In genomic region chr20:34473262-34473883, GRCh38 we compare ENCODE assay signal across 8 cellular contexts. TPM values are rescaled to one million over a fixed set of nuclear protein-coding genes. Genes with fewer than 3 reads are reported as not detected.
DNase-seq lines count a peak whose midpoint lies in the region; ATAC-seq lines count a peak whose summit lies in the region.

No MANE protein-coding gene starts in this region.

- intact Hi-C loops in left ventricle myocardium superior (cut with micrococcal nuclease): no loop called here

- peak; percentile 25 for DNase-seq in NCI-H1436 (lab: John Stamatoyannopoulos, UW)
- no peak for DNase-seq in NCI-H1436 treated with DMSO at 0.1 percent for 48 hours (lab: John Stamatoyannopoulos, UW)
- DNase-seq in NCI-H128 (lab: John Stamatoyannopoulos, UW; ENCODE audit: unreplicated experiment): peak; percentile 0
- DNase-seq in activated T-cell treated with anti-CD3 and anti-CD28 coated beads, Interleukin-2, amount 50 U/mL, for 48 hours: peak; percentile 44 to 56
- DNase-seq in left ventricle myocardium superior: peak; percentile 70
- peak in 2 of 3 donors; percentile 14 to 16 for DNase-seq in stimulated activated CD4-positive, alpha-beta T cell treated with anti-CD3 and anti-CD28 coated beads, Interleukin-12 subunit alpha, Interleukin-12 subunit beta, amount 100 ng/mL, for 48 hours (ENCODE audit: low read depth in 2 of 3, low spot score in 1 of 3)
- DNase-seq in NCI-H774 (lab: John Stamatoyannopoulos, UW): no peak

- peak; percentile 86 for ATAC-seq in left ventricle myocardium superior
- ATAC-seq in HG03457 (IDR thresholded peaks at IDR 0.05; ENCODE audit: unreplicated experiment): no peak

RNA-seq across cellular contexts. Expression of gene DYNLRB1, which starts 42.8 kb away (rescaled TPM):
- total RNA-seq in left ventricle myocardium superior: 154 TPM

Comparison
In these comparisons a context has a peak if more than half of its experiments do, and no peak if none do; other contexts are left out.
1. DNase-seq: peak in NCI-H1436 (single experiment), NCI-H128 (single experiment), activated T-cell treated with anti-CD3 and anti-CD28 coated beads, Interleukin-2, amount 50 U/mL, for 48 hours (2 of 2), left ventricle myocardium superior (single experiment) and stimulated activated CD4-positive, alpha-beta T cell treated with anti-CD3 and anti-CD28 coated beads, Interleukin-12 subunit alpha, Interleukin-12 subunit beta, amount 100 ng/mL, for 48 hours (2 of 3); none in NCI-H1436 treated with DMSO at 0.1 percent for 48 hours (single experiment) and NCI-H774 (single experiment).